In genomic region chr13:44243198-44243852, GRCh38 we compare ENCODE assay signal across 8 cellular contexts.
A peak's percentile ranks its signal among the peaks of the same experiment; 100 is the strongest.
DNase-seq lines count a peak whose midpoint lies in the region; ATAC-seq and TF ChIP-seq lines count a peak whose summit lies in the region.

No MANE protein-coding gene starts in this region.

- TF ChIP-seq CTCF in AG09309 (IDR thresholded peaks at IDR 0.05; ENCODE audit: control insufficient read depth, insufficient read depth, low read depth, low read length, missing control alignments) (peak; percentile 33), stomach (IDR thresholded peaks at IDR 0.05) (peak in 1 of 7 experiments; percentile 32)

- no peaks in the 10 kb centered on the region for H3K36me3 ChIP-seq in stomach

- H3K4me1 ChIP-seq in stomach = peaks cover 0 to 5% (median 2%) of the 10 kb centered on the region in 4 donors

- no peak for TF ChIP-seq EP300 in stomach (IDR thresholded peaks at IDR 0.05)

- peak overlapping the region in 2 of 5 donors; percentile 21 to 60 for H3K27ac ChIP-seq in stomach

- intact Hi-C loops in stomach (cut with DNase I; ENCODE audit: low total_unique reads) = no loop called here

- H3K4me3 ChIP-seq in AG09309 (ENCODE audit: control insufficient read depth, low read depth, low read length) = no peak overlapping the region
- H3K4me3 ChIP-seq in stomach = no peak overlapping the region

- TF ChIP-seq POLR2A in stomach (IDR thresholded peaks at IDR 0.05) = no peak

- no peak for DNase-seq in AG09309 (ENCODE audit: low read depth)
- peak; percentile 64 for DNase-seq in NCI-H146 treated with DMSO at 0.1 percent for 48 hours (lab: John Stamatoyannopoulos, UW; ENCODE audit: unreplicated experiment)
- DNase-seq in amniotic epithelial cell (ENCODE audit: low read depth) = peak; percentile 89
- DNase-seq in inferior parietal cortex (ENCODE audit: extremely low spot score) = peak; percentile 53
- DNase-seq in stomach = peak; percentile 35
- DNase-seq in amniotic stem cell (lab: John Stamatoyannopoulos, UW) = no peak

- H3K27me3 ChIP-seq in stomach = no peaks in the 10 kb centered on the region

- no peaks in the 10 kb centered on the region for H3K9me3 ChIP-seq in stomach

- 66 to 80% (median 71%) methylated on average over 10 to 11 of the region's 11 CpGs for WGBS in stomach, 5 donors

- ATAC-seq in GM18499 (IDR thresholded peaks at IDR 0.05; ENCODE audit: insufficient read depth, unreplicated experiment) (peak; percentile 41), HG03439 (IDR thresholded peaks at IDR 0.05; ENCODE audit: unreplicated experiment) (no peak)

Comparison
In these comparisons a context has a peak if more than half of its experiments do, and no peak if none do; other contexts are left out.
1. DNase-seq: peak in NCI-H146 treated with DMSO at 0.1 percent for 48 hours (single experiment), amniotic epithelial cell (single experiment), inferior parietal cortex (single experiment) and stomach (single experiment); none in AG09309 (single experiment) and amniotic stem cell (single experiment).